Comparison of ENCODE assay signal across 8 cellular contexts in the genomic region with DNA sequence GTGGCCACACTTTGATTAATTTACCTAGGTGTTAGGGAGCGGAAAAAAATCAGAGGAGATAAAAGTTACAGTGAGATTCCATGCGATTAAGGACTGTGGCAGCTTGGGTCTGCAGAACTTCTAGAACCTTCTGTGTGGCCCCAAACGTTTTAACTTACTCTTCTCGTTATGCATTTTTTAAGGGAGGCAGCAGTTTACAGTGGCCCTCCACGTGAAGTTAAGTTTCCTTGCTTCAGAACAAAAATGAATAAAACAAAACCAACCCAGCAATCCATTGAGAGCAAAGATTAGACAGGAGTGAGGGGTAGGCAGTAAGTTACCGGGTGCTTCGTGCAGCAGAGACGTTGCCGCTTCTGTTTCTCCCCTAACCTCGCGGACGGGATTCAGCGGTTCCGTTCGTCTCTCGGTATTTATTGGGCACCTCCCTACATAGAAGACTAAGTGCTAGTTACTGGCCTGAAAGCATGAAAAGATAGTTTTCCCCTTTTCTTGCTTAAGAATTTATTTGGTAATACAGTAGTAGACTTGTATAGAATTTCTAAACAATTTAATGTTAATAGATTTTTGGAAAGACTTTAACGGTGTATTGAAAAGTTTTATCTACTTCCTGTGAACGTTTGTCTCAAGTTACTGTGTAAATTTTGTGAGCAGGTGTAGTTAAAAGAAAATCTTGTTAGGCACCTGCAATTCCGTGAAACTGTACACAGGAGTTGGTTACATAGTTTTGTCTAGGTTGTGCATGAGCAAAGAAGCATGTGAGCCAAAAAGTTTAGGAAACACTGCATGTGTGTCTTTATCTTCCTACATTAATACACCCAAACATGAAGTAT. TPM values are rescaled to one million over a fixed set of nuclear protein-coding genes. Genes with fewer than 3 reads are reported as not detected.
A peak's percentile ranks its signal among the peaks of the same experiment; 100 is the strongest.
DNase-seq lines count a peak whose midpoint lies in the region; ATAC-seq, FAIRE-seq and TF ChIP-seq lines count a peak whose summit lies in the region.

No MANE protein-coding gene starts in this region.

- ATAC-seq in HG02885 (IDR thresholded peaks at IDR 0.05; ENCODE audit: poor library complexity, unreplicated experiment) (peak; percentile 19), body of pancreas (peak; percentile 1), GM21390 (IDR thresholded peaks at IDR 0.05; ENCODE audit: unreplicated experiment) (no peak), HG02588 (IDR thresholded peaks at IDR 0.05; ENCODE audit: unreplicated experiment) (no peak)

- peak in 3 of 5 donors; percentile 5 to 37 (median 16) for DNase-seq in CD8-positive, alpha-beta memory T cell
- peak in 1 of 4 donors; percentile 25 for DNase-seq in body of pancreas
- no peak for DNase-seq in keratinocyte (ENCODE audit: low read depth, low spot score)
- peak; percentile 32 to 35 for DNase-seq in stimulated activated CD4-positive, alpha-beta T cell treated with anti-CD3 and anti-CD28 coated beads, Interleukin-2, amount 100 ng/mL, for 24 hours

- FAIRE-seq in keratinocyte (lab: Jason Lieb, UNC) = no peak

- peak overlapping the region; percentile 81 for H2AFZ ChIP-seq in keratinocyte (ENCODE audit: control insufficient read depth, low read length)

- no peaks in the 10 kb centered on the region for H3K27me3 ChIP-seq in CD8-positive, alpha-beta memory T cell (ENCODE audit: insufficient read depth, low read length, poor library complexity, severe bottlenecking)
- no peaks in the 10 kb centered on the region for H3K27me3 ChIP-seq in body of pancreas
- H3K27me3 ChIP-seq in keratinocyte (ENCODE audit: control insufficient read depth, extremely low read depth, insufficient read depth, low read length) = no peaks in the 10 kb centered on the region

- peak overlapping the region; percentile 75 for H3K9ac ChIP-seq in keratinocyte (ENCODE audit: control insufficient read depth, extremely low read depth, insufficient read depth, low read length)

- H3K27ac Mint-ChIP-seq in CD8-positive, alpha-beta memory T cell = peak overlapping the region; percentile 83 to 96 (median 92)

- TF ChIP-seq CTCF in body of pancreas (IDR thresholded peaks at IDR 0.05) (no peak), keratinocyte (optimal IDR thresholded peaks at IDR 0.05 in 1 of 3, IDR thresholded peaks at IDR 0.05 in 1 of 3, conservative IDR thresholded peaks at IDR 0.05 in 1 of 3; ENCODE audit: extremely low read depth in 1 of 3, insufficient read depth in 2 of 3, low read length in 3 of 3) (no peak)

- H3K9me3 ChIP-seq in CD8-positive, alpha-beta memory T cell (ENCODE audit: low read length) = no peaks in the 10 kb centered on the region
- H3K9me3 ChIP-seq in body of pancreas = no peaks in the 10 kb centered on the region
- no peaks in the 10 kb centered on the region for H3K9me3 ChIP-seq in keratinocyte (ENCODE audit: control insufficient read depth, low read depth, low read length)

- H3K4me3 ChIP-seq in CD8-positive, alpha-beta memory T cell (ENCODE audit: low read length) = peak overlapping the region; percentile 89
- H3K4me3 ChIP-seq in body of pancreas (peak overlapping the region; percentile 41 to 73), keratinocyte (ENCODE audit: control insufficient read depth in 2 of 3, extremely low read depth in 1 of 3, insufficient read depth in 2 of 3, low read depth in 1 of 3, low read length in 3 of 3) (peak overlapping the region; percentile 51 to 86 (median 74))

- intact Hi-C loops in body of pancreas (cut with DNase I) = no loop called here

- H4K20me1 ChIP-seq in keratinocyte (ENCODE audit: control insufficient read depth, extremely low read depth, insufficient read depth, low read length) = no peaks in the 10 kb centered on the region

- H3K36me3 Mint-ChIP-seq in CD8-positive, alpha-beta memory T cell = peaks cover 0 to 8% (median under 1%) of the 10 kb centered on the region in 3 donors

- TF ChIP-seq POLR2A in Raji (IDR thresholded peaks at IDR 0.05; ENCODE audit: insufficient read depth, low read depth, low read length) (peak; percentile 41; the same call in 1 of the 2 replicates), body of pancreas (IDR thresholded peaks at IDR 0.05) (no peak)

- peak overlapping the region; percentile 87 to 93 (median 89) for H3K4me3 Mint-ChIP-seq in CD8-positive, alpha-beta memory T cell

- dilution Hi-C loops in keratinocyte (cut with MboI; ENCODE audit: extremely low pct_ligation_motif_present, low sequenced_read_pairs) = no loop called here

- peaks cover 31 to 58% (median 55%) of the 10 kb centered on the region in 3 donors for H3K4me1 Mint-ChIP-seq in CD8-positive, alpha-beta memory T cell

- WGBS in body of pancreas, 2 donors = 4 to 7% methylated on average over 19 of the region's 19 CpGs

- H3K4me1 ChIP-seq in CD8-positive, alpha-beta memory T cell (ENCODE audit: insufficient read depth, low read length) = peaks cover 15% of the 10 kb centered on the region
- H3K4me1 ChIP-seq in body of pancreas = peaks cover 11% of the 10 kb centered on the region
- peaks cover 14% of the 10 kb centered on the region for H3K4me1 ChIP-seq in keratinocyte (ENCODE audit: control insufficient read depth, extremely low read depth, insufficient read depth, low read length)

- H3K9me1 ChIP-seq in keratinocyte (ENCODE audit: control insufficient read depth, extremely low read depth, insufficient read depth, low read length) = no peaks in the 10 kb centered on the region

- peak overlapping the region; percentile 88 for H3K27ac ChIP-seq in CD8-positive, alpha-beta memory T cell (ENCODE audit: low read depth, low read length)
- H3K27ac ChIP-seq in body of pancreas = peak overlapping the region; percentile 48 to 87 (median 86)
- H3K27ac ChIP-seq in keratinocyte (ENCODE audit: control insufficient read depth, insufficient read depth, low read length) = peak overlapping the region; percentile 64

- CTCF ChIA-PET in CD8-positive, alpha-beta memory T cell (lab: Charles Lee) = interaction anchor here (1.2 to 1.7 kb wide), 2 partner anchors 9 to 11 kb away, joined by 3 to 4 read pairs; no protein-coding TSS in a partner anchor

- H3K79me2 ChIP-seq in keratinocyte (ENCODE audit: control insufficient read depth, insufficient read depth, low read length) = peaks cover 2% of the 10 kb centered on the region

- no peaks in the 10 kb centered on the region for H3K27me3 Mint-ChIP-seq in CD8-positive, alpha-beta memory T cell

- H3K9me3 Mint-ChIP-seq in CD8-positive, alpha-beta memory T cell = no peaks in the 10 kb centered on the region

- POLR2A ChIA-PET in CD8-positive, alpha-beta memory T cell (lab: Charles Lee) = interaction anchor here (0.7 to 1.5 kb wide), 2 partner anchors 49 to 123 kb away, joined by 3 to 7 read pairs; a partner anchor contains a TSS

- H3K36me3 ChIP-seq in CD8-positive, alpha-beta memory T cell (ENCODE audit: insufficient read depth, low read length) = no peaks in the 10 kb centered on the region
- H3K36me3 ChIP-seq in body of pancreas (replicated peaks in 1 of 2; ENCODE audit: insufficient read depth in 1 of 2, low read depth in 2 of 2) = no peaks in the 10 kb centered on the region
- no peaks in the 10 kb centered on the region for H3K36me3 ChIP-seq in keratinocyte (ENCODE audit: control insufficient read depth in 2 of 2, extremely low read depth in 1 of 2, insufficient read depth in 2 of 2, low read length in 2 of 2)

- peak overlapping the region; percentile 88 for H3K4me2 ChIP-seq in keratinocyte (ENCODE audit: control insufficient read depth, extremely low read depth, insufficient read depth, low read depth, low read length)

RNA-seq across cellular contexts. Expression of a gene that starts 1.1 kb away (rescaled TPM):
- total RNA-seq in CD8-positive, alpha-beta memory T cell = 10 to 100 TPM; 10.2 to 10.4 TPM
- polyA plus RNA-seq in CD8-positive, alpha-beta memory T cell = 2.3 TPM
- 1 to 10 TPM; 2.3 to 3.0 TPM for total RNA-seq in body of pancreas
- polyA plus RNA-seq in keratinocyte = 0.89 to 1.6 TPM (median 1.1 TPM) in 3 replicates
- polyA plus RNA-seq in keratinocyte (2011; ENCODE audit: low read depth) = 0.41 TPM
- polyA plus RNA-seq in keratinocyte (2011; cell fraction: cytosol; rRNA removed) = 0.82 and 1.6 TPM in 2 replicates
- 0.81 and 1.2 TPM in 2 replicates for polyA plus RNA-seq in keratinocyte (2011; cell fraction: nucleus; rRNA removed)
- polyA plus RNA-seq in keratinocyte (2012; ENCODE audit: low replicate concordance) = 0.35 and 1.2 TPM in 2 replicates
- 0.10 to 1.2 TPM (median 0.36 TPM) in 3 replicates for polyA minus RNA-seq in keratinocyte
- polyA minus RNA-seq in keratinocyte (2011; cell fraction: cytosol; rRNA and poly(A)+ RNA removed) = 0.58 TPM
- polyA minus RNA-seq in keratinocyte (2011; cell fraction: nucleus; rRNA and poly(A)+ RNA removed) = 0.95 and 2.9 TPM in 2 replicates

RNA-seq across cellular contexts. Expression of a gene that starts 48.8 kb away (rescaled TPM):
- total RNA-seq in CD8-positive, alpha-beta memory T cell = 1 to 10 TPM; 4.3 to 4.7 TPM
- polyA plus RNA-seq in CD8-positive, alpha-beta memory T cell = 1.0 TPM
- 1 to 10 TPM; 2.1 to 5.6 TPM for total RNA-seq in body of pancreas
- polyA plus RNA-seq in keratinocyte = 7.3 to 14.6 TPM (median 10.0 TPM) in 3 replicates
- 8.1 TPM for polyA plus RNA-seq in keratinocyte (2011; ENCODE audit: low read depth)
- 6.7 and 17.5 TPM in 2 replicates for polyA plus RNA-seq in keratinocyte (2011; cell fraction: cytosol; rRNA removed)
- polyA plus RNA-seq in keratinocyte (2011; cell fraction: nucleus; rRNA removed) = 7.6 and 8.5 TPM in 2 replicates
- polyA plus RNA-seq in keratinocyte (2012; ENCODE audit: low replicate concordance) = 8.7 and 9.2 TPM in 2 replicates
- polyA minus RNA-seq in keratinocyte = 3.8 to 9.6 TPM (median 5.0 TPM) in 3 replicates
- polyA minus RNA-seq in keratinocyte (2011; cell fraction: cytosol; rRNA and poly(A)+ RNA removed) = 6.3 TPM
- 2.5 and 6.4 TPM in 2 replicates for polyA minus RNA-seq in keratinocyte (2011; cell fraction: nucleus; rRNA and poly(A)+ RNA removed)

Comparison
In these comparisons a context has a peak if more than half of its experiments do, and no peak if none do; other contexts are left out.
1. ATAC-seq: peak in HG02885 (single experiment) and body of pancreas (single experiment); none in GM21390 (single experiment) and HG02588 (single experiment).
2. Peak in every context shown above with its lines, with median percentiles within 50 percentile points of each other: H3K27ac ChIP-seq and H3K4me3 ChIP-seq.